In genomic region chr9:100070642-100071041, GRCh38 we compare ENCODE assay signal across 17 cellular contexts.
"Had no signal": no experiment of that assay in that cellular context is flagged by ENCODE, and none has a peak within 500 bp of the region (broad histone marks: within the 10 kb centered on the region; RNA-seq: fewer than 3 reads in every experiment).

No MANE protein-coding gene starts in this region.

- H3K4me1 Mint-ChIP-seq: nephron progenitor cell had no signal

- H3K27ac Mint-ChIP-seq: activated naive CD4-positive, alpha-beta T cell treated with anti-CD3 and anti-CD28 coated beads, Interleukin-2, amount 10 ng/mL, durations not matched to agents 7 days and 5 days; memory B cell; nephron progenitor cell; stimulated activated naive B cell treated with anti-CD40 and anti-IgM and Interleukin-4, amounts not matched to agents 10 μg/mL and 1 μg/mL and 100 μg/mL, for 72 hours had no signal

- H3K9me3 Mint-ChIP-seq: activated naive CD4-positive, alpha-beta T cell treated with anti-CD3 and anti-CD28 coated beads, Interleukin-2, amount 10 ng/mL, durations not matched to agents 7 days and 5 days; memory B cell; stimulated activated naive B cell treated with anti-CD40 and anti-IgM and Interleukin-4, amounts not matched to agents 10 μg/mL and 1 μg/mL and 100 μg/mL, for 72 hours had no signal

- DNase-seq: activated CD4-positive, alpha-beta T cell treated with anti-CD3 and anti-CD28 coated beads for 1 hour; activated CD4-positive, alpha-beta T cell treated with anti-CD3 and anti-CD28 coated beads, Interleukin-2, amount 50 U/mL, for 4 hours; activated naive CD4-positive, alpha-beta T cell treated with anti-CD3 and anti-CD28 coated beads, Interleukin-2, amount 10 ng/mL, durations not matched to agents 7 days and 5 days; esophagus squamous epithelium; hypothalamus; kidney; left ventricle myocardium inferior; nephron progenitor cell; occipital lobe; stimulated activated CD4-positive, alpha-beta T cell treated with anti-CD3 and anti-CD28 coated beads, Interleukin-2, amount 100 ng/mL, for 48 hours; stimulated activated naive B cell treated with anti-CD40 and anti-IgM and Interleukin-4, amounts not matched to agents 10 μg/mL and 1 μg/mL and 100 μg/mL, for 72 hours; tibial artery had no signal

- FAIRE-seq: astrocyte, colon, kidney, urothelium cell line had no signal

- H3K4me3 Mint-ChIP-seq: activated naive CD4-positive, alpha-beta T cell treated with anti-CD3 and anti-CD28 coated beads, Interleukin-2, amount 10 ng/mL, durations not matched to agents 7 days and 5 days; memory B cell; nephron progenitor cell; stimulated activated naive B cell treated with anti-CD40 and anti-IgM and Interleukin-4, amounts not matched to agents 10 μg/mL and 1 μg/mL and 100 μg/mL, for 72 hours had no signal

- H3K27me3 Mint-ChIP-seq: activated naive CD4-positive, alpha-beta T cell treated with anti-CD3 and anti-CD28 coated beads, Interleukin-2, amount 10 ng/mL, durations not matched to agents 7 days and 5 days; memory B cell; progenitor cell of endocrine pancreas; stimulated activated naive B cell treated with anti-CD40 and anti-IgM and Interleukin-4, amounts not matched to agents 10 μg/mL and 1 μg/mL and 100 μg/mL, for 72 hours had no signal
